17 cellular contexts compared by ENCODE assay signal in the genomic region with DNA sequence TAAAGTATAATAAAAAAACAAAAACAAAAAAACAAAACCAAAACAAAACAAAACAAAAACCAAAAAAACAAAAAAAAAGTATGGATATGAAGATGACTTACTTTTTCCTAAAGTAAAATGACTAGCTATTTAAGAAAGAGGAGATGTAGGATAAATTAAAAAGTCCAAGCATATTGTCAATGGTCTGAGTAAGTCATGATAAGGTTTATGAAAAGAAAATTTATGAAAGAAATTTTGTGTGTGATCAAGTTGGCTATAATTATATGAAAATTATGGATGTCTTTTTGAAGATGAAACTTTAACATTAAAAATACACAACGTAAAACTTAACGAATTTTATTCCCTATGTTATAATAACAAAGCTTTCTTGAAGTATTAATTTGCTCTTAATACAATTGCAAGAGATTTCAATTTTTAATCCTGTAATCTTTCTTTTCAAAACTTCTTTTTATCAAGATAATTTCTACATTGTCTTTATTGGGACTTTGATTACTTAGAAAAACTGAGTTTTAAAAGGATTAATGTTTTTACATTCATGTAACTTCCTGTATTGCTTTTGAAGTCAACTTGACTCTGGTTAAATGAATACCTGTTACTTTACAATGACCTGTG.
DNase-seq lines count a peak whose midpoint lies in the region; ATAC-seq, FAIRE-seq and TF ChIP-seq lines count a peak whose summit lies in the region.
"Had no signal": no experiment of that assay in that cellular context is flagged by ENCODE, and none has a peak within 500 bp of the region (broad histone marks: within the 10 kb centered on the region; RNA-seq: fewer than 3 reads in every experiment).

No MANE protein-coding gene starts in this region.

- no TSS peak for BruUV-seq in K562 (replicated peaks; lab: Mats Ljungman, UMichigan)

- H3K36me3 ChIP-seq in K562 (ENCODE audit: control insufficient read depth, insufficient read depth, low read length) = no peaks in the 10 kb centered on the region
- no peaks in the 10 kb centered on the region for H3K36me3 ChIP-seq in small intestine (ENCODE audit: control insufficient read depth in 2 of 2, insufficient read depth in 2 of 2, low read length in 2 of 2)
- H3K36me3 ChIP-seq: BLaER1 treated with 17β-estradiol and CSF1 and Interleukin-3, amounts not matched to agents 10 nM and 100 nM; HAP-1 had no signal

- H3K27ac Mint-ChIP-seq in natural killer cell = no peak overlapping the region

- no peaks in the 10 kb centered on the region for H3K9me1 ChIP-seq in K562 (ENCODE audit: control insufficient read depth, insufficient read depth, low read length)

- peak; percentile 9 for DNase-seq in NCI-H82 (lab: John Stamatoyannopoulos, UW)
- no peak for DNase-seq in NCI-H82 treated with DMSO at 0.1 percent for 48 hours (lab: John Stamatoyannopoulos, UW; ENCODE audit: unreplicated experiment)
- DNase-seq in M059J (ENCODE audit: low read depth) = peak; percentile 26
- no peak for DNase-seq in K562 (ENCODE audit: extremely low read depth in 1 of 4, low spot score in 3 of 4)
- DNase-seq in small intestine = no peak
- DNase-seq in ecto neural progenitor cell (ENCODE audit: low spot score) = no peak
- no peak for DNase-seq in GDM1 (lab: John Stamatoyannopoulos, UW)
- DNase-seq in natural killer cell = no peak
- DNase-seq: DMS 273 treated with DMSO at 0.1 percent for 48 hours, MM.1S, NCI-H1092 treated with DMSO at 0.1 percent for 48 hours, NCI-H2171, NCI-H446 treated with DMSO at 0.1 percent for 48 hours, PC-9 had no signal

- TF ChIP-seq EP300 in K562 (IDR thresholded peaks at IDR 0.05; ENCODE audit: low read length) = no peak

- in situ Hi-C loops in K562 (cut with MboI) = no loop called here

- no peak for ATAC-seq in K562
- no peak for ATAC-seq in natural killer cell

- H3K9me3 Mint-ChIP-seq in natural killer cell = peaks cover 2% of the 10 kb centered on the region in 2 donors

- FAIRE-seq in K562 (lab: Jason Lieb, UNC) (no peak), small intestine (lab: Jason Lieb, UNC) (peak; percentile 10)

- no peak overlapping the region for H3K27ac ChIP-seq in K562 (ENCODE audit: extremely low read depth, low read depth, low read length)
- H3K27ac ChIP-seq in small intestine (ENCODE audit: low read depth in 1 of 2, low read length in 1 of 2) = no peak overlapping the region
- H3K27ac ChIP-seq: BLaER1 treated with 17β-estradiol and CSF1 and Interleukin-3, amounts not matched to agents 10 nM and 100 nM; KMS-11; PC-9 had no signal

- no peak overlapping the region for H3K4me3 ChIP-seq in K562
- H3K4me3 ChIP-seq in small intestine (ENCODE audit: low read depth in 1 of 2, low read length in 2 of 2) = no peak overlapping the region
- H3K4me3 ChIP-seq: BLaER1 treated with 17β-estradiol and CSF1 and Interleukin-3, amounts not matched to agents 10 nM and 100 nM; HAP-1; PC-9 had no signal

- TF ChIP-seq RAD21 in K562 (CRISPR knock-in tag; conservative IDR thresholded peaks at IDR 0.05 in 1 of 2, IDR thresholded peaks at IDR 0.05 in 1 of 2) = no peak

- H3K27me3 Mint-ChIP-seq in natural killer cell (ENCODE audit: low read depth in 2 of 2) = peaks cover 0 to 7% of the 10 kb centered on the region in 2 donors

- intact Hi-C loops in K562 (cut with micrococcal nuclease) (no loop called here), natural killer cell (cut with micrococcal nuclease) (no loop called here)

- peaks cover 8% of the 10 kb centered on the region for H3K36me3 Mint-ChIP-seq in natural killer cell

- TF ChIP-seq CTCF in K562 (IDR thresholded peaks at IDR 0.05 in 2 of 3, conservative IDR thresholded peaks at IDR 0.05 in 1 of 3; ENCODE audit: insufficient read depth in 2 of 3, low read depth in 1 of 3, low read length in 3 of 3) (no peak), natural killer cell (IDR thresholded peaks at IDR 0.05) (no peak)

- H3K27me3 ChIP-seq in K562 (ENCODE audit: control insufficient read depth in 2 of 2, insufficient read depth in 2 of 2, low read length in 2 of 2) (no peaks in the 10 kb centered on the region), small intestine (ENCODE audit: control insufficient read depth in 2 of 2, insufficient read depth in 2 of 2, low read length in 2 of 2) (no peaks in the 10 kb centered on the region)
- H3K27me3 ChIP-seq: BLaER1 treated with 17β-estradiol and CSF1 and Interleukin-3, amounts not matched to agents 10 nM and 100 nM had no signal

- no peak overlapping the region for H2AFZ ChIP-seq in K562 (ENCODE audit: low read depth, low read length)
- H2AFZ ChIP-seq: PC-9 had no signal

- 6% methylated on average over 2 of the region's 2 CpGs for WGBS in K562 (ENCODE audit: insufficient coverage, low coverage, missing lambda C conversion rate)
- WGBS in small intestine, 3 donors = 49 to 87% (median 79%) methylated on average over 2 of the region's 2 CpGs

- H3K4me3 Mint-ChIP-seq in natural killer cell = no peak overlapping the region

- H3K9ac ChIP-seq in K562 (ENCODE audit: insufficient read depth in 1 of 2, low read depth in 2 of 2, low read length in 2 of 2) = no peak overlapping the region
- H3K9ac ChIP-seq: BLaER1 treated with 17β-estradiol and CSF1 and Interleukin-3, amounts not matched to agents 10 nM and 100 nM; KMS-11 had no signal

- no peaks in the 10 kb centered on the region for H3K9me3 ChIP-seq in K562 (replicated peaks; ENCODE audit: control insufficient read depth, insufficient read depth, low read depth, low read length)
- H3K9me3 ChIP-seq in small intestine (ENCODE audit: control insufficient read depth, low read depth) = no peaks in the 10 kb centered on the region

- no peak overlapping the region for H3K4me2 ChIP-seq in K562 (ENCODE audit: insufficient read depth, low read length)
- H3K4me2 ChIP-seq: BLaER1 treated with 17β-estradiol and CSF1 and Interleukin-3, amounts not matched to agents 10 nM and 100 nM; KMS-11; PC-9 had no signal

- H4K20me1 ChIP-seq in K562 (replicated peaks; ENCODE audit: control insufficient read depth, insufficient read depth, low read length) = no peaks in the 10 kb centered on the region
- H4K20me1 ChIP-seq: BLaER1 treated with 17β-estradiol and CSF1 and Interleukin-3, amounts not matched to agents 10 nM and 100 nM had no signal

- CTCF ChIA-PET in K562 (lab: Yijun Ruan, JAX; ENCODE audit: low intra/inter-chr PET ratio) = no interaction called here

- H3K4me1 ChIP-seq in K562 (replicated peaks in 1 of 2; ENCODE audit: control insufficient read depth in 2 of 2, insufficient read depth in 2 of 2, low read length in 2 of 2) = no peaks in the 10 kb centered on the region
- no peaks in the 10 kb centered on the region for H3K4me1 ChIP-seq in small intestine (ENCODE audit: control insufficient read depth in 2 of 2, insufficient read depth in 1 of 2, low read depth in 1 of 2, low read length in 1 of 2)
- H3K4me1 ChIP-seq: HAP-1 had no signal

- no peaks in the 10 kb centered on the region for H3K4me1 Mint-ChIP-seq in natural killer cell

- TF ChIP-seq POLR2A in K562 (conservative IDR thresholded peaks at IDR 0.05) = no peak

- POLR2A ChIA-PET in K562 (lab: Yijun Ruan, JAX) = no interaction called here

- no peaks in the 10 kb centered on the region for H3K79me2 ChIP-seq in K562 (ENCODE audit: control insufficient read depth, insufficient read depth, low read length)

TF ChIP-seq in K562, 482 proteins besides CTCF, POLR2A, EP300 and RAD21:
- TF ChIP-seq, protein P1, sequence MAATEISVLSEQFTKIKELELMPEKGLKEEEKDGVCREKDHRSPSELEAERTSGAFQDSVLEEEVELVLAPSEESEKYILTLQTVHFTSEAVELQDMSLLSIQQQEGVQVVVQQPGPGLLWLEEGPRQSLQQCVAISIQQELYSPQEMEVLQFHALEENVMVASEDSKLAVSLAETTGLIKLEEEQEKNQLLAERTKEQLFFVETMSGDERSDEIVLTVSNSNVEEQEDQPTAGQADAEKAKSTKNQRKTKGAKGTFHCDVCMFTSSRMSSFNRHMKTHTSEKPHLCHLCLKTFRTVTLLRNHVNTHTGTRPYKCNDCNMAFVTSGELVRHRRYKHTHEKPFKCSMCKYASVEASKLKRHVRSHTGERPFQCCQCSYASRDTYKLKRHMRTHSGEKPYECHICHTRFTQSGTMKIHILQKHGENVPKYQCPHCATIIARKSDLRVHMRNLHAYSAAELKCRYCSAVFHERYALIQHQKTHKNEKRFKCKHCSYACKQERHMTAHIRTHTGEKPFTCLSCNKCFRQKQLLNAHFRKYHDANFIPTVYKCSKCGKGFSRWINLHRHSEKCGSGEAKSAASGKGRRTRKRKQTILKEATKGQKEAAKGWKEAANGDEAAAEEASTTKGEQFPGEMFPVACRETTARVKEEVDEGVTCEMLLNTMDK (IDR thresholded peaks at IDR 0.05; ENCODE audit: borderline replicate concordance, insufficient read depth, low read depth, low read length, poor library complexity, severe bottlenecking) = no peak
- peak; percentile 51 for TF ChIP-seq ZFP36 (IDR thresholded peaks at IDR 0.05; ENCODE audit: low read depth, low read length, partially characterized antibody)
TF ChIP-seq in K562: peak in this region for 1.

Comparison
In these comparisons a context has a peak if more than half of its experiments do, and no peak if none do; other contexts are left out.
1. DNase-seq: peak in NCI-H82 (single experiment) and M059J (single experiment); none in NCI-H82 treated with DMSO at 0.1 percent for 48 hours (single experiment), K562 (0 of 4), small intestine (single experiment), ecto neural progenitor cell (single experiment), GDM1 (single experiment) and natural killer cell (single experiment).